Comparison of ENCODE assay signal across 7 cellular contexts in genomic region chr5:62645223-62645622, GRCh38.
"Had no signal": no experiment of that assay in that cellular context is flagged by ENCODE, and none has a peak within 500 bp of the region (broad histone marks: within the 10 kb centered on the region; RNA-seq: fewer than 3 reads in every experiment).

No MANE protein-coding gene starts in this region.

- ATAC-seq: GM12878 had no signal

- H3K4me3 ChIP-seq: GM12878 had no signal

- FAIRE-seq: G401.6, GM12878, GM12892, GM18507, GM19239 had no signal

- DNase-seq: GDM1, GF-D8 had no signal
